In the genomic region with DNA sequence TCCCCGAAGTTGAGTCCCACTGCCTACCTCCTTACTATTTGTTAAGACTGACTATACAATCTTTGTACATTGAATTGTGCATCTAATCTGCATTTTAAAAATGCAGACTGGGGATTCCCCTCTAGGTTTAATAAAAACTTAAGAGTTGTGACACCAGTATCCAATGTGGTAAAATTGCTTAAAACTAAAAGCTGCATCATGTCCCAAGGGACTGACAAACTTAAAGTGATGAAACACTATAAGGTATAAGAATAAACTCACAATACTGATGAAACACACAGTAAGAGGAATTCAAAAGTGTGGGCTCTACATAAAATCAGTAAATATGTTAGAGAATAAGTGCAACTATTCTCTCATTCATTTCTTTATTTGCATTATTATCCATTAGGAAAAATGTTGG, we compare ENCODE assay signal across 21 cellular contexts.
"Had no signal": no experiment of that assay in that cellular context is flagged by ENCODE, and none has a peak within 500 bp of the region (broad histone marks: within the 10 kb centered on the region; RNA-seq: fewer than 3 reads in every experiment).

No MANE protein-coding gene starts in this region.

- H3K9me3 ChIP-seq: mucosa of descending colon, right lobe of liver had no signal

- ATAC-seq: left lobe of liver; mucosa of descending colon; naive thymus-derived CD8-positive, alpha-beta T cell; psoas muscle; right lobe of liver; stimulated activated naive B cell treated with anti-CD40 and anti-IgM and Interleukin-4, amounts not matched to agents 10 μg/mL and 1 μg/mL and 100 μg/mL, for 72 hours had no signal

- H3K27me3 ChIP-seq: dorsolateral prefrontal cortex, neutrophil, right lobe of liver, spleen, stomach had no signal

- DNase-seq: cortex of kidney; dorsolateral prefrontal cortex; effector CD8-positive, alpha-beta T cell; foreskin melanocyte; head of caudate nucleus; hypothalamus; mammary epithelial cell; mucosa of descending colon; naive thymus-derived CD8-positive, alpha-beta T cell; psoas muscle; retina; right lobe of liver; spleen; stimulated activated CD4-positive, alpha-beta T cell treated with anti-CD3 and anti-CD28 coated beads, Interleukin-15, amount 100 ng/mL, for 24 hours; stimulated activated CD4-positive, alpha-beta T cell treated with anti-CD3 and anti-CD28 coated beads, Interleukin-1b, Interleukin-23, amount 100 ng/mL, for 48 hours; stimulated activated CD4-positive, alpha-beta T cell treated with anti-CD3 and anti-CD28 coated beads, Interleukin-4, amount 100 ng/mL, for 24 hours; stimulated activated naive B cell treated with anti-CD40 and anti-IgM and Interleukin-4, amounts not matched to agents 10 μg/mL and 1 μg/mL and 100 μg/mL, for 72 hours; stomach; trophoblast cell had no signal

- H3K4me1 ChIP-seq: psoas muscle, right lobe of liver, spleen, stomach had no signal

- H3K4me3 Mint-ChIP-seq: naive thymus-derived CD8-positive, alpha-beta T cell; stimulated activated naive B cell treated with anti-CD40 and anti-IgM and Interleukin-4, amounts not matched to agents 10 μg/mL and 1 μg/mL and 100 μg/mL, for 72 hours had no signal

- H3K4me1 Mint-ChIP-seq: naive thymus-derived CD8-positive, alpha-beta T cell; stimulated activated naive B cell treated with anti-CD40 and anti-IgM and Interleukin-4, amounts not matched to agents 10 μg/mL and 1 μg/mL and 100 μg/mL, for 72 hours had no signal

- H3K4me3 ChIP-seq: dorsolateral prefrontal cortex, mucosa of descending colon, psoas muscle, right lobe of liver, spleen, stomach had no signal

- H3K27ac Mint-ChIP-seq: naive thymus-derived CD8-positive, alpha-beta T cell; stimulated activated naive B cell treated with anti-CD40 and anti-IgM and Interleukin-4, amounts not matched to agents 10 μg/mL and 1 μg/mL and 100 μg/mL, for 72 hours had no signal

- H3K27ac ChIP-seq: dorsolateral prefrontal cortex, neutrophil, psoas muscle, right lobe of liver, spleen, stomach had no signal

- H3K36me3 ChIP-seq: neutrophil, right lobe of liver, spleen, stomach had no signal

- H3K27me3 Mint-ChIP-seq: naive thymus-derived CD8-positive, alpha-beta T cell; stimulated activated naive B cell treated with anti-CD40 and anti-IgM and Interleukin-4, amounts not matched to agents 10 μg/mL and 1 μg/mL and 100 μg/mL, for 72 hours had no signal

- H3K36me3 Mint-ChIP-seq: naive thymus-derived CD8-positive, alpha-beta T cell; stimulated activated naive B cell treated with anti-CD40 and anti-IgM and Interleukin-4, amounts not matched to agents 10 μg/mL and 1 μg/mL and 100 μg/mL, for 72 hours had no signal
